In the genomic region with DNA sequence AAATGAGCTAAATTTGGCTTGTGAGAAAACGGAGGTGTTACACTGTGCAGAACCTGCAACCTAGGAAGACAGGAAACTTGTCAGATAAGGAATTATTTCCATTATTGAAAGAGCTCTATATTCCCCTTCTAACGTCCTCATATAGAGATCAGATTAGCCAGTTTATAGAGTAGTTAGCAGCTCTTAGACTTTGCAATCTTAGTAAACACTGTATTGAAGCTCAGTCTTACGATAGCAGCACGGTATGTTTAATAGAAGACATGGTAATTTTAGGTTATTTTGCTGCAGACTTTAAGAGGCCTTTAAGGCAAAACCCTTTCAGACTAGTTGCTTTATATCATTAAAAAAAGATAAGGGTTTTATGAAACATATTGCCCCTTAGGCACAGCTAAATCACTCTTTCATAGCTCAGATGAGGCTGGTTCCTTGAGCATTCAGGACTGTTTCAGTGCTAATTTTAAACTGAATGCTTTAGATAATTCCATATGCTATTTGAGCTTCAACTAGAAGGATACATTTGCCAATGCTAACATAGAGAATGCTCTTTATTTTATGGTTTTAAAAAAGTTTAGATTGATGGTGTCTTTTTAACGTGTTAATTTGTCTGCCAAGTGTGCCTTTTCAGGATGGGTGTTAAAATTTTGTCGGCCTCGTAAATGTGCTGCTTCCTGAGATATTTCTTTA, we compare ENCODE assay signal across 21 cellular contexts.
DNase-seq lines count a peak whose midpoint lies in the region; ATAC-seq, FAIRE-seq and TF ChIP-seq lines count a peak whose summit lies in the region.
"Had no signal": no experiment of that assay in that cellular context is flagged by ENCODE, and none has a peak within 500 bp of the region (broad histone marks: within the 10 kb centered on the region; RNA-seq: fewer than 3 reads in every experiment).

No MANE protein-coding gene starts in this region.

- DNase-seq in A673 (ENCODE audit: low spot score) (peak; percentile 29), HFFc6 (no peak), keratinocyte (ENCODE audit: low read depth, low spot score) (no peak), smooth muscle cell (lab: John Stamatoyannopoulos, UW; ENCODE audit: unreplicated experiment) (no peak), nucleus accumbens (lab: John Stamatoyannopoulos, UW) (no peak)
- DNase-seq: C1 segment of cervical spinal cord; Caco-2; CD8-positive, alpha-beta T cell; IMR-90; KG1; MM.1S; NCI-H2029; NCI-H2227 treated with DMSO at 0.1 percent for 48 hours; NCI-H526 treated with DMSO at 0.1 percent for 48 hours; Peyer's patch; SHP77 treated with DMSO at 0.1 percent for 48 hours had no signal

- H3K36me3 Mint-ChIP-seq in HFFc6 (ENCODE audit: low read depth): no peaks in the 10 kb centered on the region; the same call in 1 of the 2 replicates
- H3K36me3 Mint-ChIP-seq: CD8-positive, alpha-beta T cell had no signal

- H3K9me1 ChIP-seq in keratinocyte (ENCODE audit: control insufficient read depth, extremely low read depth, insufficient read depth, low read length): no peaks in the 10 kb centered on the region

- H3K4me3 Mint-ChIP-seq in HFFc6: peak overlapping the region; percentile 45
- H3K4me3 Mint-ChIP-seq: CD8-positive, alpha-beta T cell had no signal

- H4K20me1 ChIP-seq in keratinocyte (ENCODE audit: control insufficient read depth, extremely low read depth, insufficient read depth, low read length) (no peaks in the 10 kb centered on the region), smooth muscle cell (ENCODE audit: low read depth) (no peaks in the 10 kb centered on the region)

- H3K27ac ChIP-seq in A673 (ENCODE audit: low read depth, low read length, poor library complexity, severe bottlenecking) (peak overlapping the region; percentile 26), keratinocyte (ENCODE audit: control insufficient read depth, insufficient read depth, low read length) (no peak overlapping the region), smooth muscle cell (ENCODE audit: low read depth) (no peak overlapping the region)
- H3K27ac ChIP-seq: Peyer's patch had no signal

- no peaks in the 10 kb centered on the region; the same call in 1 of the 2 replicates for H3K9me3 Mint-ChIP-seq in HFFc6

- dilution Hi-C loops in keratinocyte (cut with MboI; ENCODE audit: extremely low pct_ligation_motif_present, low sequenced_read_pairs): no loop called here

- H3K9me3 ChIP-seq in A673 (ENCODE audit: low read depth, low read length, poor library complexity, severe bottlenecking) (no peaks in the 10 kb centered on the region), keratinocyte (ENCODE audit: control insufficient read depth, low read depth, low read length) (no peaks in the 10 kb centered on the region), smooth muscle cell (replicated peaks; ENCODE audit: low read depth) (no peaks in the 10 kb centered on the region)
- H3K9me3 ChIP-seq: Peyer's patch had no signal

- no peak for TF ChIP-seq CTCF in A673 (conservative IDR thresholded peaks at IDR 0.05; ENCODE audit: low read depth, low read length)
- TF ChIP-seq CTCF in HFFc6 (IDR thresholded peaks at IDR 0.05): no peak
- no peak for TF ChIP-seq CTCF in keratinocyte (optimal IDR thresholded peaks at IDR 0.05 in 1 of 3, IDR thresholded peaks at IDR 0.05 in 1 of 3, conservative IDR thresholded peaks at IDR 0.05 in 1 of 3; ENCODE audit: extremely low read depth in 1 of 3, insufficient read depth in 2 of 3, low read length in 3 of 3)
- no peak for TF ChIP-seq CTCF in smooth muscle cell (IDR thresholded peaks at IDR 0.05; ENCODE audit: borderline replicate concordance, insufficient read depth, poor library complexity, severe bottlenecking)

- no peaks in the 10 kb centered on the region for H3K27me3 ChIP-seq in A673 (replicated peaks; ENCODE audit: insufficient read depth, low read depth, low read length, poor library complexity)
- no peaks in the 10 kb centered on the region for H3K27me3 ChIP-seq in keratinocyte (ENCODE audit: control insufficient read depth, extremely low read depth, insufficient read depth, low read length)
- no peaks in the 10 kb centered on the region for H3K27me3 ChIP-seq in smooth muscle cell (ENCODE audit: low read depth)
- H3K27me3 ChIP-seq: Peyer's patch had no signal

- H3K36me3 ChIP-seq in A673 (ENCODE audit: insufficient read depth, low read length, poor library complexity, severe bottlenecking) (no peaks in the 10 kb centered on the region), keratinocyte (ENCODE audit: control insufficient read depth in 2 of 2, extremely low read depth in 1 of 2, insufficient read depth in 2 of 2, low read length in 2 of 2) (no peaks in the 10 kb centered on the region), smooth muscle cell (ENCODE audit: low read depth) (no peaks in the 10 kb centered on the region)
- H3K36me3 ChIP-seq: Peyer's patch had no signal

- peak overlapping the region; percentile 13 for H2AFZ ChIP-seq in keratinocyte (ENCODE audit: control insufficient read depth, low read length)
- peak overlapping the region; percentile 79 for H2AFZ ChIP-seq in smooth muscle cell (ENCODE audit: low read depth)

- H3K27ac Mint-ChIP-seq in HFFc6: no peak overlapping the region
- H3K27ac Mint-ChIP-seq: CD8-positive, alpha-beta T cell had no signal

- ATAC-seq in HG02571 (IDR thresholded peaks at IDR 0.05; ENCODE audit: unreplicated experiment) (no peak), GM19463 (IDR thresholded peaks at IDR 0.05; ENCODE audit: unreplicated experiment) (no peak)
- ATAC-seq: CD8-positive, alpha-beta T cell; GM12878 had no signal

- H3K4me1 ChIP-seq in A673 (ENCODE audit: insufficient read depth, low read length, poor library complexity, severe bottlenecking): peaks cover 45% of the 10 kb centered on the region
- no peaks in the 10 kb centered on the region for H3K4me1 ChIP-seq in keratinocyte (ENCODE audit: control insufficient read depth, extremely low read depth, insufficient read depth, low read length)
- H3K4me1 ChIP-seq in smooth muscle cell (ENCODE audit: low read depth): no peaks in the 10 kb centered on the region
- H3K4me1 ChIP-seq: Peyer's patch had no signal

- H3K27me3 Mint-ChIP-seq in HFFc6 (ENCODE audit: insufficient read depth): no peaks in the 10 kb centered on the region; the same call in 1 of the 2 replicates

- H3K4me3 ChIP-seq in A673 (ENCODE audit: low read depth, low read length, poor library complexity, severe bottlenecking) (no peak overlapping the region), keratinocyte (ENCODE audit: control insufficient read depth in 2 of 3, extremely low read depth in 1 of 3, insufficient read depth in 2 of 3, low read depth in 1 of 3, low read length in 3 of 3) (no peak overlapping the region), smooth muscle cell (no peak overlapping the region)
- H3K4me3 ChIP-seq: GM12878, Peyer's patch had no signal

- H3K79me2 ChIP-seq in keratinocyte (ENCODE audit: control insufficient read depth, insufficient read depth, low read length) (no peaks in the 10 kb centered on the region), smooth muscle cell (ENCODE audit: low read depth) (no peaks in the 10 kb centered on the region)

- H3K4me1 Mint-ChIP-seq in HFFc6 (ENCODE audit: low read depth): peaks cover 10% of the 10 kb centered on the region

- no peaks in the 10 kb centered on the region for H3F3A ChIP-seq in smooth muscle cell (ENCODE audit: low read depth)

- FAIRE-seq in keratinocyte (lab: Jason Lieb, UNC): no peak
- FAIRE-seq: A204.1, G401.6, GM12878 had no signal

- H3K4me2 ChIP-seq in keratinocyte (ENCODE audit: control insufficient read depth, extremely low read depth, insufficient read depth, low read depth, low read length): no peak overlapping the region
- H3K4me2 ChIP-seq in smooth muscle cell: peak overlapping the region; percentile 30

- H3K9ac ChIP-seq in keratinocyte (ENCODE audit: control insufficient read depth, extremely low read depth, insufficient read depth, low read length): no peak overlapping the region
- no peak overlapping the region for H3K9ac ChIP-seq in smooth muscle cell (ENCODE audit: low read depth)

- POLR2A ChIA-PET in A673 (lab: Charles Lee; ENCODE audit: low non-redundant PET): interaction anchor here (0.6 kb wide), 1 partner anchor 229 kb away, joined by 4 read pairs; no protein-coding TSS in a partner anchor

- WGBS in smooth muscle cell (ENCODE audit: low lambda C conversion rate): 38% methylated on average over 7 of the region's 7 CpGs

- CTCF ChIA-PET in A673 (lab: Charles Lee): no interaction called here

- intact Hi-C loops in A673 (cut with micrococcal nuclease; ENCODE audit: unreplicated experiment): no loop called here

- BruUV-seq in A673 (replicated peaks; lab: Mats Ljungman, UMichigan): no TSS peak
